Comparison of ENCODE assay signal across 26 cellular contexts in the genomic region with DNA sequence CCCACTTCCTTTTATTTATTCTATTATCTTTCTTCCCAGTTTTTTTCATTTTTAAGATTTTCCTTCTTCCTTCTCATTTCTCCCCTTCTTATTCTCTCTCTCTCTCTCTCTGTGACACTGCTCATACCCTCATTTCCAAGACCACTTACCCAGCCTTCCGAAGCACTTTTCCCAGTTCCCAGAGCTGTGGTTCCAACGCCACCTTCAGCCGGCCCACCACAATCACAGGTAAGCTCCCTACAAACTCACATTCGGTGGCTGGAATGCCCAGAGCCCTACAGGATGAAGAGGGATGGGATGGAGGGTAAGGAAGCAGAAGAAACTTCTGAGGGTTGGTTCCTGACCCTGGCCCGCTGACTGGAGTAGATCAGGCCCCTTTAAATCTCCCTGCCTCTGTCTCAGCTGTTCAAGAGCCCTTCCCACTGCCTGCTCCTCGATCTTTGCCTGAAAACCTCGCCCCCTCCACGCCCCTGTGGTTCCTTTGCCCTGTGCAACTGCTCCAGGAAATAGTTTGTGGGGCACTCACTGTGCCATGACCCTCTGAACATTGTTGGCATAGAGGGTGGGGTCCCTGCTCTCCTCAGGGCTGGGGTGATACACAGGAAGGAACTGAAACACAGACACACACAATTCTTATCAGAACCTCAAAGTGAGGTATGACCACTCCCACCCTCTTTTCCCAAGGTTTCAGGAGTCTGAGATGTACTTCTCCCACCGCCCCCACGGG. TPM values are rescaled to one million over a fixed set of nuclear protein-coding genes. Genes with fewer than 3 reads are reported as not detected.
A peak's percentile ranks its signal among the peaks of the same experiment; 100 is the strongest.
DNase-seq lines count a peak whose midpoint lies in the region; ATAC-seq and TF ChIP-seq lines count a peak whose summit lies in the region.
"Had no signal": no experiment of that assay in that cellular context is flagged by ENCODE, and none has a peak within 500 bp of the region (broad histone marks: within the 10 kb centered on the region; RNA-seq: fewer than 3 reads in every experiment).

No MANE protein-coding gene starts in this region.

- H3K4me1 Mint-ChIP-seq in T-helper 2 cell treated with Interferon-gamma antibody and Interleukin-4, amounts not matched to agents 5 μg/mL and 100 μg/mL, for 36 hours (ENCODE audit: low read depth), result peaks cover 16% of the 10 kb centered on the region
- H3K4me1 Mint-ChIP-seq in stimulated activated effector memory CD8-positive, alpha-beta T cell treated with anti-CD3 and anti-CD28 coated beads, Interleukin-12 subunit alpha, Interleukin-12 subunit beta, amount 100 ng/mL, for 72 hours, result peaks cover 27% of the 10 kb centered on the region
- H3K4me1 Mint-ChIP-seq in activated naive CD8-positive, alpha-beta T cell treated with anti-CD3 and anti-CD28 coated beads, Interleukin-2, amount 50 U/mL, for 24 hours, result peaks cover 23% of the 10 kb centered on the region

- H3K36me3 ChIP-seq in Peyer's patch (peaks cover 0 to 65% (median 0%) of the 10 kb centered on the region in 3 donors), tibial nerve (peaks cover 0 to 69% (median 0%) of the 10 kb centered on the region in 3 donors)

- H3K27me3 ChIP-seq in Peyer's patch, result no peaks in the 10 kb centered on the region
- H3K27me3 ChIP-seq in tibial nerve, result no peaks in the 10 kb centered on the region
- H3K27me3 ChIP-seq: body of pancreas, gastrocnemius medialis, right atrium auricular region, tibial artery had no signal

- no peaks in the 10 kb centered on the region for H3K9me3 ChIP-seq in Peyer's patch
- H3K9me3 ChIP-seq in tibial nerve, result no peaks in the 10 kb centered on the region
- H3K9me3 ChIP-seq: body of pancreas, gastrocnemius medialis, right atrium auricular region, tibial artery had no signal

- H3K4me3 ChIP-seq in Peyer's patch (peak overlapping the region in 2 of 4 donors; percentile 30 to 32), tibial nerve (no peak overlapping the region)
- H3K4me3 ChIP-seq: body of pancreas, gastrocnemius medialis, right atrium auricular region, tibial artery had no signal

- peaks cover 53% of the 10 kb centered on the region for H3K36me3 Mint-ChIP-seq in T-helper 2 cell treated with Interferon-gamma antibody and Interleukin-4, amounts not matched to agents 5 μg/mL and 100 μg/mL, for 36 hours (ENCODE audit: low read depth)
- peaks cover 88% of the 10 kb centered on the region for H3K36me3 Mint-ChIP-seq in stimulated activated effector memory CD8-positive, alpha-beta T cell treated with anti-CD3 and anti-CD28 coated beads, Interleukin-12 subunit alpha, Interleukin-12 subunit beta, amount 100 ng/mL, for 72 hours
- H3K36me3 Mint-ChIP-seq in activated naive CD8-positive, alpha-beta T cell treated with anti-CD3 and anti-CD28 coated beads, Interleukin-2, amount 50 U/mL, for 24 hours (ENCODE audit: low read depth), result peaks cover 32% of the 10 kb centered on the region

- H3K27ac Mint-ChIP-seq in T-helper 2 cell treated with Interferon-gamma antibody and Interleukin-4, amounts not matched to agents 5 μg/mL and 100 μg/mL, for 36 hours, result peak overlapping the region; percentile 63
- peak overlapping the region; percentile 90 for H3K27ac Mint-ChIP-seq in stimulated activated effector memory CD8-positive, alpha-beta T cell treated with anti-CD3 and anti-CD28 coated beads, Interleukin-12 subunit alpha, Interleukin-12 subunit beta, amount 100 ng/mL, for 72 hours
- H3K27ac Mint-ChIP-seq in activated naive CD8-positive, alpha-beta T cell treated with anti-CD3 and anti-CD28 coated beads, Interleukin-2, amount 50 U/mL, for 24 hours, result no peak overlapping the region
- H3K27ac Mint-ChIP-seq: activated naive CD8-positive, alpha-beta T cell treated with anti-CD3 and anti-CD28 coated beads for 36 hours; B cell had no signal

- peak; percentile 41 to 81 for TF ChIP-seq POLR2A in Peyer's patch (IDR thresholded peaks at IDR 0.05)
- no peak for TF ChIP-seq POLR2A in tibial nerve (IDR thresholded peaks at IDR 0.05)

- H3K4me1 ChIP-seq in Peyer's patch, result peaks cover 0 to 58% (median 9%) of the 10 kb centered on the region in 4 donors
- H3K4me1 ChIP-seq in tibial nerve, result peaks cover 0 to 14% (median 9%) of the 10 kb centered on the region in 4 donors

- WGBS in tibial nerve, 2 donors, result 75 to 79% methylated on average over 10 of the region's 10 CpGs

- no peak overlapping the region for H3K4me3 Mint-ChIP-seq in T-helper 2 cell treated with Interferon-gamma antibody and Interleukin-4, amounts not matched to agents 5 μg/mL and 100 μg/mL, for 36 hours
- H3K4me3 Mint-ChIP-seq in stimulated activated effector memory CD8-positive, alpha-beta T cell treated with anti-CD3 and anti-CD28 coated beads, Interleukin-12 subunit alpha, Interleukin-12 subunit beta, amount 100 ng/mL, for 72 hours, result no peak overlapping the region
- no peak overlapping the region for H3K4me3 Mint-ChIP-seq in activated naive CD8-positive, alpha-beta T cell treated with anti-CD3 and anti-CD28 coated beads, Interleukin-2, amount 50 U/mL, for 24 hours
- H3K4me3 Mint-ChIP-seq: activated naive CD8-positive, alpha-beta T cell treated with anti-CD3 and anti-CD28 coated beads for 36 hours; B cell had no signal

- H3K27me3 Mint-ChIP-seq in T-helper 2 cell treated with Interferon-gamma antibody and Interleukin-4, amounts not matched to agents 5 μg/mL and 100 μg/mL, for 36 hours (ENCODE audit: low read depth), result no peaks in the 10 kb centered on the region
- no peaks in the 10 kb centered on the region for H3K27me3 Mint-ChIP-seq in activated naive CD8-positive, alpha-beta T cell treated with anti-CD3 and anti-CD28 coated beads, Interleukin-2, amount 50 U/mL, for 24 hours
- H3K27me3 Mint-ChIP-seq: activated naive CD8-positive, alpha-beta T cell treated with anti-CD3 and anti-CD28 coated beads for 36 hours; B cell had no signal

- ATAC-seq in esophagus mucosa, result peak; percentile 37
- no peak for ATAC-seq in stimulated activated effector memory CD8-positive, alpha-beta T cell treated with anti-CD3 and anti-CD28 coated beads, Interleukin-12 subunit alpha, Interleukin-12 subunit beta, amount 100 ng/mL, for 72 hours
- ATAC-seq in activated naive CD8-positive, alpha-beta T cell treated with anti-CD3 and anti-CD28 coated beads, Interleukin-2, amount 50 U/mL, for 24 hours, result no peak
- ATAC-seq: body of pancreas, gastrocnemius medialis, left lobe of liver had no signal

- no peak for TF ChIP-seq EP300 in tibial nerve (IDR thresholded peaks at IDR 0.05)

- H3K27ac ChIP-seq in Peyer's patch, result peak overlapping the region in 3 of 4 donors; percentile 76 to 93 (median 89)
- no peak overlapping the region for H3K27ac ChIP-seq in caudate nucleus (ENCODE audit: low read depth, low read length)
- H3K27ac ChIP-seq in tibial nerve, result peak overlapping the region in 1 of 4 donors; percentile 41
- H3K27ac ChIP-seq: body of pancreas, gastrocnemius medialis, right atrium auricular region, tibial artery had no signal

- peak in 2 of 6 experiments; percentile 9 to 15 for TF ChIP-seq CTCF in Peyer's patch (IDR thresholded peaks at IDR 0.05)
- no peak for TF ChIP-seq CTCF in tibial nerve (IDR thresholded peaks at IDR 0.05)

- H3K9me3 Mint-ChIP-seq in T-helper 2 cell treated with Interferon-gamma antibody and Interleukin-4, amounts not matched to agents 5 μg/mL and 100 μg/mL, for 36 hours, result no peaks in the 10 kb centered on the region
- H3K9me3 Mint-ChIP-seq in stimulated activated effector memory CD8-positive, alpha-beta T cell treated with anti-CD3 and anti-CD28 coated beads, Interleukin-12 subunit alpha, Interleukin-12 subunit beta, amount 100 ng/mL, for 72 hours, result no peaks in the 10 kb centered on the region
- H3K9me3 Mint-ChIP-seq in activated naive CD8-positive, alpha-beta T cell treated with anti-CD3 and anti-CD28 coated beads, Interleukin-2, amount 50 U/mL, for 24 hours, result no peaks in the 10 kb centered on the region
- H3K9me3 Mint-ChIP-seq: activated naive CD8-positive, alpha-beta T cell treated with anti-CD3 and anti-CD28 coated beads for 36 hours had no signal

- no peak for DNase-seq in T-helper 2 cell treated with Interferon-gamma antibody and Interleukin-4, amounts not matched to agents 5 μg/mL and 100 μg/mL, for 36 hours (ENCODE audit: low spot score)
- DNase-seq in T-helper 2 cell (no peak), Peyer's patch (peak in 2 of 3 donors; percentile 86 to 87), caudate nucleus (lab: John Stamatoyannopoulos, UW) (no peak), tibial nerve (ENCODE audit: low spot score in 2 of 2) (no peak)
- no peak for DNase-seq in stimulated activated effector memory CD8-positive, alpha-beta T cell treated with anti-CD3 and anti-CD28 coated beads, Interleukin-12 subunit alpha, Interleukin-12 subunit beta, amount 100 ng/mL, for 72 hours (ENCODE audit: low spot score in 2 of 2)
- no peak for DNase-seq in activated naive CD8-positive, alpha-beta T cell treated with anti-CD3 and anti-CD28 coated beads, Interleukin-2, amount 50 U/mL, for 24 hours
- DNase-seq: 8988T; activated CD4-positive, alpha-beta T cell treated with anti-CD3 and anti-CD28 coated beads, Interleukin-2, amount 50 U/mL, for 4 hours; activated naive CD8-positive, alpha-beta T cell treated with anti-CD3 and anti-CD28 coated beads for 36 hours; activated T-cell treated with anti-CD3 and anti-CD28 coated beads for 4 hours; body of pancreas; cortex of kidney; DMS 273 treated with DMSO at 0.1 percent for 48 hours; gastrocnemius medialis; midbrain; NCI-H1417 treated with DMSO at 0.1 percent for 48 hours; NCI-H526; occipital lobe; stimulated activated naive CD4-positive, alpha-beta T cell; tibial artery had no signal

RNA-seq across cellular contexts. Expression of gene LPCAT4, which starts 4.8 kb away (rescaled TPM):
- 100 to 1,000 TPM in 2 of 4 donors, 10 to 100 TPM in 2; 52.8 to 268 (median 108) TPM for total RNA-seq in Peyer's patch
- total RNA-seq in esophagus mucosa, result 37.6 TPM
- total RNA-seq in tibial nerve, result 10 to 100 TPM; 14.0 to 38.8 (median 31.9) TPM

RNA-seq across cellular contexts. Expression of gene NUTM1, which starts 19.1 kb away (rescaled TPM):
- not detected for total RNA-seq in Peyer's patch
- total RNA-seq in esophagus mucosa, result not detected
- total RNA-seq in tibial nerve, result not detected
- total RNA-seq: activated naive CD8-positive, alpha-beta T cell treated with anti-CD3 and anti-CD28 coated beads for 36 hours; B cell; body of pancreas; epithelial cell of proximal tubule; gastrocnemius medialis; left lobe of liver; occipital lobe; right atrium auricular region had no signal

RNA-seq across cellular contexts. Expression of gene NOP10, which starts 19.3 kb away (rescaled TPM):
- total RNA-seq in Peyer's patch (100 to 1,000 TPM in 2 of 4 donors, 10 to 100 TPM in 2; 56.2 to 143 (median 96.3) TPM), esophagus mucosa (157 TPM), tibial nerve (100 to 1,000 TPM in 1 of 4 donors, 10 to 100 TPM in 3; 75.4 to 133 (median 87.7) TPM)

RNA-seq across cellular contexts. Expression of gene SLC12A6, which starts 24.6 kb away (rescaled TPM):
- total RNA-seq in Peyer's patch, result 100 to 1,000 TPM in 1 of 4 donors, 10 to 100 TPM in 3; 48.7 to 111 (median 54.1) TPM
- 48.9 TPM for total RNA-seq in esophagus mucosa
- total RNA-seq in tibial nerve, result 10 to 100 TPM; 26.9 to 36.9 (median 32.6) TPM

Comparison
In these comparisons a context has a peak if more than half of its experiments do, and no peak if none do; other contexts are left out.
1. DNase-seq: peak in Peyer's patch (2 of 3); none in T-helper 2 cell treated with Interferon-gamma antibody and Interleukin-4, amounts not matched to agents 5 μg/mL and 100 μg/mL, for 36 hours (single experiment), T-helper 2 cell (0 of 5), stimulated activated effector memory CD8-positive, alpha-beta T cell treated with anti-CD3 and anti-CD28 coated beads, Interleukin-12 subunit alpha, Interleukin-12 subunit beta, amount 100 ng/mL, for 72 hours (0 of 2), caudate nucleus (0 of 61), activated naive CD8-positive, alpha-beta T cell treated with anti-CD3 and anti-CD28 coated beads, Interleukin-2, amount 50 U/mL, for 24 hours (single experiment) and tibial nerve (0 of 2).
2. POLR2A ChIP-seq: peak in Peyer's patch (2 of 2); none in tibial nerve (0 of 2).